Comparison of ENCODE assay signal across 16 cellular contexts in genomic region chr7:40865441-40866233, GRCh38.
"Had no signal": no experiment of that assay in that cellular context is flagged by ENCODE, and none has a peak within 500 bp of the region (broad histone marks: within the 10 kb centered on the region; RNA-seq: fewer than 3 reads in every experiment).

No MANE protein-coding gene starts in this region.

- ATAC-seq: left lobe of liver; naive thymus-derived CD4-positive, alpha-beta T cell had no signal

- H3K36me3 ChIP-seq: gastroesophageal sphincter, heart right ventricle, suprapubic skin had no signal

- DNase-seq: activated B cell treated with CpG ODN at 0.5 μM for 24 hours; activated CD4-positive, alpha-beta T cell treated with anti-CD3 and anti-CD28 coated beads, Interleukin-2, amount 10 ng/mL, durations not matched to agents 24 days and 14 days; activated CD8-positive, alpha-beta memory T cell treated with anti-CD3 and anti-CD28 coated beads, Interleukin-2, amount 50 U/mL, for 48 hours; activated naive CD8-positive, alpha-beta T cell treated with anti-CD3 and anti-CD28 coated beads for 36 hours; amygdala; dorsolateral prefrontal cortex; erythroblast; heart right ventricle; naive thymus-derived CD4-positive, alpha-beta T cell; nucleus accumbens; posterior cingulate gyrus; stimulated activated CD4-positive, alpha-beta T cell treated with anti-CD3 and anti-CD28 coated beads, Interleukin-4, amount 100 ng/mL, for 24 hours; stimulated activated naive CD4-positive, alpha-beta T cell treated with Interleukin-2 at 50 U/mL for 16 hours had no signal

- H3K27me3 ChIP-seq: dorsolateral prefrontal cortex, gastroesophageal sphincter, heart right ventricle, suprapubic skin had no signal

- H3K27ac ChIP-seq: dorsolateral prefrontal cortex, gastroesophageal sphincter, heart right ventricle, suprapubic skin had no signal

- H3K9me3 ChIP-seq: suprapubic skin had no signal

- H3K4me1 ChIP-seq: gastroesophageal sphincter, heart right ventricle had no signal

- H3K4me3 ChIP-seq: dorsolateral prefrontal cortex, gastroesophageal sphincter, heart right ventricle, suprapubic skin had no signal
